Comparison of ENCODE assay signal across 25 cellular contexts in genomic region chr6:169993861-169994481, GRCh38.
DNase-seq lines count a peak whose midpoint lies in the region; ATAC-seq and TF ChIP-seq lines count a peak whose summit lies in the region.
"Had no signal": no experiment of that assay in that cellular context is flagged by ENCODE, and none has a peak within 500 bp of the region (broad histone marks: within the 10 kb centered on the region; RNA-seq: fewer than 3 reads in every experiment).

No MANE protein-coding gene starts in this region.

- DNase-seq in activated CD4-positive, alpha-beta T cell treated with anti-CD3 and anti-CD28 coated beads for 36 hours = no peak
- DNase-seq in activated CD4-positive, alpha-beta T cell treated with anti-CD3 and anti-CD28 coated beads, Interleukin-2, amount 50 U/mL, for 4 hours = no peak
- DNase-seq in H7 = peak; percentile 35
- DNase-seq in left lobe of liver (ENCODE audit: low spot score) = peak; percentile 35
- peak; percentile 63 for DNase-seq in spleen
- DNase-seq in SKM-1 (lab: John Stamatoyannopoulos, UW; ENCODE audit: unreplicated experiment) = no peak
- DNase-seq: DMS79 treated with DMSO at 0.1 percent for 48 hours, GF-D8, Kasumi-1, NCI-H1436 treated with DMSO at 0.1 percent for 48 hours, NCI-H226, NCI-H748 treated with DMSO at 0.1 percent for 48 hours, SHP77 had no signal

- 90 to 94% (median 92%) methylated on average over 6 to 16 of the region's 16 CpGs for WGBS in spleen, 5 donors

- CTCF ChIA-PET in activated CD4-positive, alpha-beta T cell treated with anti-CD3 and anti-CD28 coated beads for 36 hours (lab: Charles Lee) = interaction anchor here (0.5 kb wide), 1 partner anchor 17 kb away, joined by 3 read pairs; no protein-coding TSS in a partner anchor

- H3K4me3 ChIP-seq in H7 (ENCODE audit: insufficient read depth, low read depth, low read length) (no peak overlapping the region), spleen (no peak overlapping the region)
- H3K4me3 ChIP-seq: gastroesophageal sphincter, hepatocyte, right atrium auricular region, tibial nerve had no signal

- intact Hi-C loops in activated CD4-positive, alpha-beta T cell treated with anti-CD3 and anti-CD28 coated beads for 36 hours (cut with DNase I, micrococcal nuclease) = loop anchor here in 1 of 2 experiments (5.0 kb wide), 2 partner anchors 162 to 298 kb away; partner anchors contain the start of gene DLL1
- intact Hi-C loops in spleen (cut with DNase I; ENCODE audit: low total_unique reads) = no loop called here

- no peak overlapping the region for H3K4me3 Mint-ChIP-seq in activated CD4-positive, alpha-beta T cell treated with anti-CD3 and anti-CD28 coated beads for 36 hours
- H3K4me3 Mint-ChIP-seq: activated naive CD4-positive, alpha-beta T cell treated with anti-CD3 and anti-CD28 coated beads, Interleukin-2, amount 50 U/mL, for 24 hours; activated T-helper 1 cell treated with anti-CD3 and anti-CD28 coated beads, Interleukin-12 subunit alpha, Interleukin-12 subunit beta, Interleukin-2, Interleukin-4 antibody, amounts not matched to agents 30 ng/mL and 10 ng/mL and 1 ng/mL, durations not matched to agents 14 hours and 24 hours and 36 hours; CD14-positive monocyte had no signal

- H3K36me3 ChIP-seq in H7 (replicated peaks; ENCODE audit: control insufficient read depth, insufficient read depth, low read length) = no peaks in the 10 kb centered on the region
- no peaks in the 10 kb centered on the region for H3K36me3 ChIP-seq in spleen
- H3K36me3 ChIP-seq: gastroesophageal sphincter, right atrium auricular region, tibial nerve had no signal

- no peak for ATAC-seq in activated CD4-positive, alpha-beta T cell treated with anti-CD3 and anti-CD28 coated beads for 36 hours
- no peak for ATAC-seq in left lobe of liver
- ATAC-seq in GM18517 (IDR thresholded peaks at IDR 0.05; ENCODE audit: unreplicated experiment) = no peak
- no peak for ATAC-seq in GM19463 (IDR thresholded peaks at IDR 0.05; ENCODE audit: unreplicated experiment)
- ATAC-seq: gastroesophageal sphincter, Panc1 had no signal

- POLR2A ChIA-PET in activated CD4-positive, alpha-beta T cell treated with anti-CD3 and anti-CD28 coated beads for 36 hours (lab: Charles Lee) = no interaction called here

- no peak for TF ChIP-seq CTCF in spleen (IDR thresholded peaks at IDR 0.05 in 8 of 11, conservative IDR thresholded peaks at IDR 0.05 in 3 of 11)

- H3K36me3 Mint-ChIP-seq in activated CD4-positive, alpha-beta T cell treated with anti-CD3 and anti-CD28 coated beads for 36 hours (ENCODE audit: low read depth) = no peaks in the 10 kb centered on the region
- H3K36me3 Mint-ChIP-seq: activated naive CD4-positive, alpha-beta T cell treated with anti-CD3 and anti-CD28 coated beads, Interleukin-2, amount 50 U/mL, for 24 hours had no signal

- H3K27me3 ChIP-seq in H7 (ENCODE audit: control insufficient read depth, insufficient read depth, low read length) (no peaks in the 10 kb centered on the region), spleen (replicated peaks in 1 of 7) (peaks cover 0 to 72% (median 21%) of the 10 kb centered on the region in 7 donors)
- H3K27me3 ChIP-seq: gastroesophageal sphincter, hepatocyte, right atrium auricular region, tibial nerve had no signal

- no peak for TF ChIP-seq POLR2A in spleen (IDR thresholded peaks at IDR 0.05)

- H3K27ac Mint-ChIP-seq in activated CD4-positive, alpha-beta T cell treated with anti-CD3 and anti-CD28 coated beads for 36 hours = peak overlapping the region; percentile 22
- H3K27ac Mint-ChIP-seq: activated naive CD4-positive, alpha-beta T cell treated with anti-CD3 and anti-CD28 coated beads, Interleukin-2, amount 50 U/mL, for 24 hours; activated T-helper 1 cell treated with anti-CD3 and anti-CD28 coated beads, Interleukin-12 subunit alpha, Interleukin-12 subunit beta, Interleukin-2, Interleukin-4 antibody, amounts not matched to agents 30 ng/mL and 10 ng/mL and 1 ng/mL, durations not matched to agents 14 hours and 24 hours and 36 hours; CD14-positive monocyte had no signal

- H3K4me1 ChIP-seq in spleen = peaks cover 14 to 40% (median 31%) of the 10 kb centered on the region in 6 donors
- H3K4me1 ChIP-seq: gastroesophageal sphincter, parathyroid adenoma, right atrium auricular region, tibial nerve had no signal

- no peaks in the 10 kb centered on the region for H3K9me3 ChIP-seq in spleen
- H3K9me3 ChIP-seq: gastroesophageal sphincter, right atrium auricular region, tibial nerve had no signal

- no peaks in the 10 kb centered on the region for H3K27me3 Mint-ChIP-seq in activated CD4-positive, alpha-beta T cell treated with anti-CD3 and anti-CD28 coated beads for 36 hours
- H3K27me3 Mint-ChIP-seq: activated naive CD4-positive, alpha-beta T cell treated with anti-CD3 and anti-CD28 coated beads, Interleukin-2, amount 50 U/mL, for 24 hours had no signal

- H3K9me3 Mint-ChIP-seq in activated CD4-positive, alpha-beta T cell treated with anti-CD3 and anti-CD28 coated beads for 36 hours (ENCODE audit: low read depth) = no peaks in the 10 kb centered on the region
- H3K9me3 Mint-ChIP-seq: activated naive CD4-positive, alpha-beta T cell treated with anti-CD3 and anti-CD28 coated beads, Interleukin-2, amount 50 U/mL, for 24 hours; activated T-helper 1 cell treated with anti-CD3 and anti-CD28 coated beads, Interleukin-12 subunit alpha, Interleukin-12 subunit beta, Interleukin-2, Interleukin-4 antibody, amounts not matched to agents 30 ng/mL and 10 ng/mL and 1 ng/mL, durations not matched to agents 14 hours and 24 hours and 36 hours had no signal

- peaks cover 37% of the 10 kb centered on the region for H3K4me1 Mint-ChIP-seq in activated CD4-positive, alpha-beta T cell treated with anti-CD3 and anti-CD28 coated beads for 36 hours

- H3K27ac ChIP-seq in spleen = no peak overlapping the region
- H3K27ac ChIP-seq: 22Rv1, gastroesophageal sphincter, hepatocyte, parathyroid adenoma, right atrium auricular region, tibial nerve had no signal

Comparison
In these comparisons a context has a peak if more than half of its experiments do, and no peak if none do; other contexts are left out.
1. DNase-seq: peak in H7 (single experiment), left lobe of liver (single experiment) and spleen (single experiment); none in activated CD4-positive, alpha-beta T cell treated with anti-CD3 and anti-CD28 coated beads for 36 hours (single experiment), activated CD4-positive, alpha-beta T cell treated with anti-CD3 and anti-CD28 coated beads, Interleukin-2, amount 50 U/mL, for 4 hours (0 of 2) and SKM-1 (single experiment).